In the genomic region with DNA sequence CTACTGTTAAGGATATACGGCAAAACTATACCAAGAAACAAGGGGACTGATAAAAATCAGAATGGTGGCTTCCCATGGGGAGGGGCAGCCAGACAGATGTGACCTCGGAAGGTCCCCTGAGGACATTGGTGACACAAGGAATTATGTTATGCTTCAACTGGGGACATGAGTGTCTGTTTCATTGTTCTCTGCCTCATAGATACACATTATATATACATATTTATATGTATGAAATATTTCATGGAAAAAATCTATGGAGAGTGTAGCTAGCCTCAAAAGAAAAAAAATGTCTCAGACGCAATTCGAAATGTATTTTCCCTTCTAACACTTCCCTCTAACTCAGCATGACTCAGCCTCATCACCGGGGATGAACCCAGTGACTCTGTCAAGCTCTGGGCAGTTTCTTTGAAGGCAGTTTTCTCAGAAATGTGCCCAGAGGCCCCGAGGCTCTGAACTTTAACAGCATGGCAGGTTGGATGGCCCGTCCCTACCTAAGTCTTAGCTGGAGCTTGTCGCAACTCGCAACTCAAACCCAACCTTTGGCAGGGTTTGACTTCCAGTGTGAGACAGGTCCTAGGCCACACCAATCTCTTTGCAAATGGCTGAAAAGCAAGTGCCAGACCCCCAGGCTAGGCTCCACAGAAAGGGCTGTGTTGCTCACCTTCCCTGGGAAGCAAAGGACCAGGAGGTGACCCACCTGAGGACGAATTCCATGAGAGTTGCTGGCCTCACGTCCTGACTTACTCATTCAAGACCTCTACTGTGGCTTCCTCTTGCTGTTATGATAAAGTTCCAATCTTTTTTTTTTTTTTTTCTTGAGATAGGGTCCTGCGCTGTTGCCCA, we compare ENCODE assay signal across 8 cellular contexts.
A peak's percentile ranks its signal among the peaks of the same experiment; 100 is the strongest.
DNase-seq lines count a peak whose midpoint lies in the region; ATAC-seq, FAIRE-seq and TF ChIP-seq lines count a peak whose summit lies in the region.

No MANE protein-coding gene starts in this region.

- H3K27ac ChIP-seq in CD4-positive, CD25-positive, alpha-beta regulatory T cell (ENCODE audit: insufficient read depth, low read length, poor library complexity, severe bottlenecking), result no peak overlapping the region
- H3K27ac ChIP-seq in PC-3 (ENCODE audit: low read length) (no peak overlapping the region), small intestine (ENCODE audit: low read depth in 1 of 2, low read length in 1 of 2) (peak overlapping the region in 1 of 2 donors; percentile 40)

- POLR2A ChIA-PET in PC-3 (lab: Charles Lee; ENCODE audit: unreplicated experiment), result no interaction called here
- POLR2A ChIA-PET in naive thymus-derived CD8-positive, alpha-beta T cell (lab: Charles Lee), result interaction anchor here (0.7 to 1.6 kb wide), 5 partner anchors 7 to 136 kb away, joined by 3 to 6 read pairs (median 4); no protein-coding TSS in a partner anchor

- no peak overlapping the region for H3K4me3 ChIP-seq in CD4-positive, CD25-positive, alpha-beta regulatory T cell (ENCODE audit: low read depth, low read length)
- H3K4me3 ChIP-seq in PC-3 (ENCODE audit: low read length) (no peak overlapping the region), small intestine (ENCODE audit: low read depth in 1 of 2, low read length in 2 of 2) (no peak overlapping the region)

- no peak overlapping the region for H3K4me2 ChIP-seq in PC-3 (ENCODE audit: low read length)

- no peak for TF ChIP-seq CTCF in PC-3 (conservative IDR thresholded peaks at IDR 0.05; ENCODE audit: low read depth, low read length)

- no peaks in the 10 kb centered on the region for H3K79me2 ChIP-seq in PC-3 (ENCODE audit: low read length)

- H3K9me2 ChIP-seq in PC-3 (replicated peaks; ENCODE audit: low read length), result no peaks in the 10 kb centered on the region

- CTCF ChIA-PET in PC-3 (lab: Charles Lee), result interaction anchor here (0.7 kb wide), 1 partner anchor 343 kb away, joined by 4 read pairs; no protein-coding TSS in a partner anchor

- no peaks in the 10 kb centered on the region for H3K27me3 Mint-ChIP-seq in CD4-positive, CD25-positive, alpha-beta regulatory T cell
- no peaks in the 10 kb centered on the region for H3K27me3 Mint-ChIP-seq in activated naive CD8-positive, alpha-beta T cell treated with anti-CD3 and anti-CD28 coated beads for 36 hours
- H3K27me3 Mint-ChIP-seq in naive thymus-derived CD8-positive, alpha-beta T cell, result no peaks in the 10 kb centered on the region

- peaks cover 10 to 49% (median 32%) of the 10 kb centered on the region in 4 donors for H3K4me1 Mint-ChIP-seq in CD4-positive, CD25-positive, alpha-beta regulatory T cell
- H3K4me1 Mint-ChIP-seq in activated naive CD8-positive, alpha-beta T cell treated with anti-CD3 and anti-CD28 coated beads for 36 hours, result peaks cover 69% of the 10 kb centered on the region
- peaks cover 31 to 82% (median 77%) of the 10 kb centered on the region in 4 donors for H3K4me1 Mint-ChIP-seq in naive thymus-derived CD8-positive, alpha-beta T cell

- no peak overlapping the region for H3K4me3 Mint-ChIP-seq in CD4-positive, CD25-positive, alpha-beta regulatory T cell
- H3K4me3 Mint-ChIP-seq in activated naive CD8-positive, alpha-beta T cell treated with anti-CD3 and anti-CD28 coated beads for 36 hours, result peak overlapping the region; percentile 18
- no peak overlapping the region for H3K4me3 Mint-ChIP-seq in naive thymus-derived CD8-positive, alpha-beta T cell

- intact Hi-C loops in PC-3 (cut with micrococcal nuclease), result no loop called here

- H3K9me3 Mint-ChIP-seq in CD4-positive, CD25-positive, alpha-beta regulatory T cell, result no peaks in the 10 kb centered on the region
- H3K9me3 Mint-ChIP-seq in activated naive CD8-positive, alpha-beta T cell treated with anti-CD3 and anti-CD28 coated beads for 36 hours, result peaks cover 1% of the 10 kb centered on the region
- H3K9me3 Mint-ChIP-seq in naive thymus-derived CD8-positive, alpha-beta T cell, result no peaks in the 10 kb centered on the region

- DNase-seq in CD4-positive, CD25-positive, alpha-beta regulatory T cell, result peak in 1 of 3 donors; percentile 81
- DNase-seq in PC-3 (peak; percentile 70), midbrain (lab: John Stamatoyannopoulos, UW) (no peak), small intestine (no peak), NCI-H1436 treated with DMSO at 0.1 percent for 48 hours (lab: John Stamatoyannopoulos, UW) (no peak)
- peak; percentile 61 for DNase-seq in activated naive CD8-positive, alpha-beta T cell treated with anti-CD3 and anti-CD28 coated beads for 36 hours
- DNase-seq in naive thymus-derived CD8-positive, alpha-beta T cell, result peak in 1 of 10 donors; percentile 6

- no peaks in the 10 kb centered on the region for H3K9me3 ChIP-seq in CD4-positive, CD25-positive, alpha-beta regulatory T cell (ENCODE audit: control insufficient read depth in 2 of 2, low read length in 2 of 2)
- H3K9me3 ChIP-seq in PC-3 (ENCODE audit: low read length), result no peaks in the 10 kb centered on the region
- H3K9me3 ChIP-seq in small intestine (ENCODE audit: control insufficient read depth, low read depth), result no peaks in the 10 kb centered on the region

- H3F3A ChIP-seq in PC-3 (ENCODE audit: low read length, unreplicated experiment), result no peaks in the 10 kb centered on the region

- peak overlapping the region; percentile 11 to 91 (median 29) for H3K27ac Mint-ChIP-seq in CD4-positive, CD25-positive, alpha-beta regulatory T cell
- H3K27ac Mint-ChIP-seq in activated naive CD8-positive, alpha-beta T cell treated with anti-CD3 and anti-CD28 coated beads for 36 hours, result peak overlapping the region; percentile 88
- peak overlapping the region in 9 of 10 donors; percentile 43 to 93 (median 72) for H3K27ac Mint-ChIP-seq in naive thymus-derived CD8-positive, alpha-beta T cell

- H2AFZ ChIP-seq in PC-3 (ENCODE audit: low read length), result peak overlapping the region; percentile 12; the same call in 1 of the 2 replicates

- H4K20me1 ChIP-seq in PC-3 (ENCODE audit: low read length), result no peaks in the 10 kb centered on the region

- 49 to 57% (median 53%) methylated on average over 12 of the region's 12 CpGs for WGBS in small intestine, 3 donors

- no peak for FAIRE-seq in small intestine (lab: Jason Lieb, UNC)

- H3K4me1 ChIP-seq in CD4-positive, CD25-positive, alpha-beta regulatory T cell (ENCODE audit: control insufficient read depth, insufficient read depth, low read length, poor library complexity, severe bottlenecking), result peaks cover 34% of the 10 kb centered on the region
- peaks cover 4% of the 10 kb centered on the region; the same call in 1 of the 2 replicates for H3K4me1 ChIP-seq in PC-3 (ENCODE audit: insufficient read depth, low read length)
- H3K4me1 ChIP-seq in small intestine (ENCODE audit: control insufficient read depth in 2 of 2, insufficient read depth in 1 of 2, low read depth in 1 of 2, low read length in 1 of 2), result no peaks in the 10 kb centered on the region

- no TSS peak for BruUV-seq in PC-3 (replicated peaks; lab: Mats Ljungman, UMichigan)

- ATAC-seq in CD4-positive, CD25-positive, alpha-beta regulatory T cell (ENCODE audit: low read depth in 2 of 2), result peak; percentile 13 to 48
- ATAC-seq in PC-3 (peak; percentile 65), HG03457 (IDR thresholded peaks at IDR 0.05; ENCODE audit: unreplicated experiment) (no peak)
- ATAC-seq in naive thymus-derived CD8-positive, alpha-beta T cell, result no peak

- H3K9ac ChIP-seq in PC-3 (ENCODE audit: low read length), result no peak overlapping the region

- H3K27me3 ChIP-seq in CD4-positive, CD25-positive, alpha-beta regulatory T cell (ENCODE audit: control insufficient read depth, insufficient read depth, low read length), result no peaks in the 10 kb centered on the region
- H3K27me3 ChIP-seq in PC-3 (ENCODE audit: low read length) (no peaks in the 10 kb centered on the region), small intestine (ENCODE audit: control insufficient read depth in 2 of 2, insufficient read depth in 2 of 2, low read length in 2 of 2) (no peaks in the 10 kb centered on the region)

- peaks cover 27% of the 10 kb centered on the region for H3K36me3 Mint-ChIP-seq in CD4-positive, CD25-positive, alpha-beta regulatory T cell
- H3K36me3 Mint-ChIP-seq in activated naive CD8-positive, alpha-beta T cell treated with anti-CD3 and anti-CD28 coated beads for 36 hours, result peaks cover 87% of the 10 kb centered on the region
- H3K36me3 Mint-ChIP-seq in naive thymus-derived CD8-positive, alpha-beta T cell, result peaks cover 3 to 49% (median 13%) of the 10 kb centered on the region in 3 donors

- peaks cover 66% of the 10 kb centered on the region for H3K36me3 ChIP-seq in CD4-positive, CD25-positive, alpha-beta regulatory T cell (ENCODE audit: control insufficient read depth, insufficient read depth, low read length)
- H3K36me3 ChIP-seq in PC-3 (ENCODE audit: low read depth, low read length) (no peaks in the 10 kb centered on the region), small intestine (ENCODE audit: control insufficient read depth in 2 of 2, insufficient read depth in 2 of 2, low read length in 2 of 2) (no peaks in the 10 kb centered on the region)

Comparison
In these comparisons a context has a peak if more than half of its experiments do, and no peak if none do; other contexts are left out.
1. ATAC-seq: peak in CD4-positive, CD25-positive, alpha-beta regulatory T cell (2 of 2) and PC-3 (single experiment); none in naive thymus-derived CD8-positive, alpha-beta T cell (0 of 2) and HG03457 (single experiment).
2. DNase-seq: peak in PC-3 (single experiment) and activated naive CD8-positive, alpha-beta T cell treated with anti-CD3 and anti-CD28 coated beads for 36 hours (single experiment); none in midbrain (single experiment), small intestine (single experiment) and NCI-H1436 treated with DMSO at 0.1 percent for 48 hours (single experiment).
3. H3K27ac Mint-ChIP-seq: peak in every context shown above with its lines; median percentile 88 in activated naive CD8-positive, alpha-beta T cell treated with anti-CD3 and anti-CD28 coated beads for 36 hours; 72 in naive thymus-derived CD8-positive, alpha-beta T cell; 29 in CD4-positive, CD25-positive, alpha-beta regulatory T cell.